Comparison of ENCODE assay signal across 8 cellular contexts in the genomic region with DNA sequence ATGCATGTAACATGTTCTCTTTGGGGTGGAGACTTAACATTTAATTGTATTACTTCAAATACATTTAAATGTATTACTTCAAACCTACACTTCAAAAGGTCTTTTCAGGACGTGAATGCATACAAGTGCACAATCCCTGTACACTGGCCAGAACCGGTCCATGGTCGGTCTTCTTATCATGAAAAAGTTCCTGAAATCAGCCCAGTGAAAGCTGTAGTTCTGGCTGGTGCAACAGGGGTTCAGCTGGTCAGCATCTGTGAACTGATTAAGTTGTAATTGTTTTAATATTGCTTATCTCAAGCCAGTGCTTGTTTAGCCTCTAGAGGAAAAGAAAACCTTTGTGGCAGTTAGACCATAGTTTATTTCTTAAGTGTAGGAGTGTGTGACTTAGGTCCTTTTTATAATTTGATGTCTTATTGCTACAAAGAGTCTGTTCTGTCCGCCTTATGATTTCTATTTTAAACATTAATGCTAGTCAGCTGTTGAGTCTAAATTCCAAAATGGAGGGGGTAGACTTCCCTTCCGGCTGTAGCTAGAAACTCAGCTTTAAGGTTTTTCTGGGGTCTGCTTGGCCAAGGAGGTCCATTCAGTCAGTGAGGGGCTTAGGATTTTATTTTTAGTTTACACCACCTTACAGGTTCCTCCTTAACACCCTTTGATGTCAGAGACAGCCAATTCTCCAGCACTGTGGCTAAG. TPM values are rescaled to one million over a fixed set of nuclear protein-coding genes. Genes with fewer than 3 reads are reported as not detected.
DNase-seq lines count a peak whose midpoint lies in the region; ATAC-seq and TF ChIP-seq lines count a peak whose summit lies in the region.

No MANE protein-coding gene starts in this region.

- TF ChIP-seq CTCF in foreskin fibroblast (IDR thresholded peaks at IDR 0.05; ENCODE audit: low read depth, low read length) (no peak), gastrocnemius medialis (IDR thresholded peaks at IDR 0.05 in 4 of 5, conservative IDR thresholded peaks at IDR 0.05 in 1 of 5) (no peak)

- H3K4me3 ChIP-seq in SK-N-MC (peak overlapping the region; percentile 94), foreskin fibroblast (ENCODE audit: low read depth in 1 of 2, low read length in 2 of 2) (peak overlapping the region; percentile 92 to 94), gastrocnemius medialis (peak overlapping the region; percentile 72 to 78 (median 75))

- H3K9me3 ChIP-seq in SK-N-MC (ENCODE audit: low read depth, low read length), result no peaks in the 10 kb centered on the region
- no peaks in the 10 kb centered on the region for H3K9me3 ChIP-seq in gastrocnemius medialis

- ATAC-seq in GM18868 (IDR thresholded peaks at IDR 0.05; ENCODE audit: unreplicated experiment) (peak; percentile 2), gastrocnemius medialis (no peak), esophagus mucosa (no peak), HG02571 (IDR thresholded peaks at IDR 0.05; ENCODE audit: unreplicated experiment) (no peak)

- TF ChIP-seq POLR2A in gastrocnemius medialis (IDR thresholded peaks at IDR 0.05), result no peak

- no peak overlapping the region for H3K9ac ChIP-seq in SK-N-MC (ENCODE audit: insufficient read length)

- intact Hi-C loops in gastrocnemius medialis (cut with DNase I; ENCODE audit: low total_unique reads), result no loop called here

- peaks cover 0 to 5% of the 10 kb centered on the region in 2 donors for H3K4me1 ChIP-seq in gastrocnemius medialis

- H3K36me3 ChIP-seq in SK-N-MC (ENCODE audit: insufficient read depth, low read length) (no peaks in the 10 kb centered on the region), gastrocnemius medialis (no peaks in the 10 kb centered on the region)

- no peak for DNase-seq in SK-N-MC (ENCODE audit: low read depth, low spot score)
- DNase-seq in foreskin fibroblast, result peak in 1 of 2 donors; percentile 40
- no peak for DNase-seq in gastrocnemius medialis
- DNase-seq in NCI-H69 (lab: John Stamatoyannopoulos, UW), result no peak
- no peak for DNase-seq in activated CD4-positive, alpha-beta T cell treated with anti-CD3 and anti-CD28 coated beads, Interleukin-2, amount 50 U/mL, for 4 hours

- in situ Hi-C loops in gastrocnemius medialis (cut with MboI; ENCODE audit: low sequenced_read_pairs in 4 of 4), result no loop called here

- peaks cover 4 to 11% (median 5%) of the 10 kb centered on the region in 3 donors for H3K27me3 ChIP-seq in gastrocnemius medialis

- H3K27ac ChIP-seq in SK-N-MC (no peak overlapping the region), gastrocnemius medialis (peak overlapping the region; percentile 69 to 83 (median 80))

RNA-seq across cellular contexts. Expression of gene CYBRD1, which starts 0.8 kb away (rescaled TPM):
- total RNA-seq in gastrocnemius medialis, result 10 to 100 TPM; 42.3 to 49.0 (median 43.4) TPM
- 7.2 TPM for total RNA-seq in esophagus mucosa
